ENCODE assay signal across 8 cellular contexts in genomic region chr10:23293145-23293724, GRCh38. TPM values are rescaled to one million over a fixed set of nuclear protein-coding genes. Genes with fewer than 3 reads are reported as not detected.
DNase-seq lines count a peak whose midpoint lies in the region; ATAC-seq and TF ChIP-seq lines count a peak whose summit lies in the region.

No MANE protein-coding gene starts in this region.

- TF ChIP-seq CTCF in AG09309 (IDR thresholded peaks at IDR 0.05; ENCODE audit: control insufficient read depth, insufficient read depth, low read depth, low read length, missing control alignments) (peak; percentile 50), hepatocyte (IDR thresholded peaks at IDR 0.05; ENCODE audit: poor library complexity) (peak; percentile 55), tibial nerve (IDR thresholded peaks at IDR 0.05) (peak in 1 of 5 experiments; percentile 6)

- H3K27ac ChIP-seq in hepatocyte (no peak overlapping the region), tibial nerve (no peak overlapping the region)

- no peaks in the 10 kb centered on the region for H4K20me1 ChIP-seq in hepatocyte (ENCODE audit: insufficient read depth, poor library complexity, severe bottlenecking)

- no peak for TF ChIP-seq EP300 in tibial nerve (IDR thresholded peaks at IDR 0.05)

- no peak overlapping the region for H3K4me2 ChIP-seq in hepatocyte

- H3K79me2 ChIP-seq in hepatocyte: no peaks in the 10 kb centered on the region

- H3K4me1 ChIP-seq in hepatocyte (ENCODE audit: insufficient read depth) (no peaks in the 10 kb centered on the region), tibial nerve (peaks cover 0 to 5% (median 0%) of the 10 kb centered on the region in 4 donors)

- H3K9me3 ChIP-seq in hepatocyte (ENCODE audit: low read depth) (no peaks in the 10 kb centered on the region), tibial nerve (no peaks in the 10 kb centered on the region)

- H3K9me2 ChIP-seq in hepatocyte (replicated peaks; ENCODE audit: insufficient read depth): no peaks in the 10 kb centered on the region

- H3K4me3 ChIP-seq in AG09309 (ENCODE audit: control insufficient read depth, low read depth, low read length): no peak overlapping the region
- H3K4me3 ChIP-seq in hepatocyte: no peak overlapping the region
- H3K4me3 ChIP-seq in tibial nerve: no peak overlapping the region

- ATAC-seq in GM18498 (IDR thresholded peaks at IDR 0.05; ENCODE audit: unreplicated experiment): peak; percentile 91
- peak; percentile 94 for ATAC-seq in HG02678 (IDR thresholded peaks at IDR 0.05; ENCODE audit: unreplicated experiment)

- no peak for TF ChIP-seq POLR2A in tibial nerve (IDR thresholded peaks at IDR 0.05)

- H3K36me3 ChIP-seq in hepatocyte (replicated peaks; ENCODE audit: insufficient read depth, low read depth) (no peaks in the 10 kb centered on the region), tibial nerve (no peaks in the 10 kb centered on the region)

- 11% methylated on average over 7 of the region's 7 CpGs for WGBS in hepatocyte (ENCODE audit: low lambda C conversion rate, missing lambda C conversion rate)
- WGBS in tibial nerve, 2 donors: 14 to 17% methylated on average over 7 of the region's 7 CpGs

- DNase-seq in AG09309 (ENCODE audit: low read depth) (no peak), NCI-H1417 (lab: John Stamatoyannopoulos, UW) (peak; percentile 56 to 87 (median 65)), hepatocyte (ENCODE audit: low spot score) (peak; percentile 59), tibial nerve (ENCODE audit: low spot score in 2 of 2) (no peak)
- peak; percentile 9 for DNase-seq in activated CD4-positive, alpha-beta T cell treated with anti-CD3 and anti-CD28 coated beads, Interleukin-2, amount 50 U/mL, for 1 hour
- peak; percentile 5 to 19 for DNase-seq in stimulated activated CD8-positive, alpha-beta memory T cell treated with anti-CD3 and anti-CD28 coated beads, Interleukin-15, amount 100 ng/mL, for 48 hours (ENCODE audit: low read depth in 2 of 2)

- H3K27me3 ChIP-seq in hepatocyte: peaks cover 30% of the 10 kb centered on the region
- H3K27me3 ChIP-seq in tibial nerve: peaks cover 0 to 10% of the 10 kb centered on the region in 2 donors

- H2AFZ ChIP-seq in hepatocyte: no peak overlapping the region

RNA-seq across cellular contexts. Expression of gene C10orf67, which starts 51.4 kb away (rescaled TPM):
- total RNA-seq in hepatocyte (0.10 TPM in 1 of 2 replicates, not detected in the other), tibial nerve (1 to 10 TPM in 1 of 4 donors, under 1 TPM in 3; 0.30 to 1.6 (median 0.64) TPM)
- polyA plus RNA-seq in hepatocyte: not detected in 2 replicates

Comparison
In these comparisons a context has a peak if more than half of its experiments do, and no peak if none do; other contexts are left out.
1. DNase-seq: peak in NCI-H1417 (3 of 3), activated CD4-positive, alpha-beta T cell treated with anti-CD3 and anti-CD28 coated beads, Interleukin-2, amount 50 U/mL, for 1 hour (single experiment), hepatocyte (single experiment) and stimulated activated CD8-positive, alpha-beta memory T cell treated with anti-CD3 and anti-CD28 coated beads, Interleukin-15, amount 100 ng/mL, for 48 hours (2 of 2); none in AG09309 (single experiment) and tibial nerve (0 of 2).